ENCODE assay signal across 1 cellular context in genomic region chr12:49936895-49937294, GRCh38.
TF ChIP-seq lines count a peak whose summit lies in the region.

No MANE protein-coding gene starts in this region.

TF ChIP-seq in K562, 482 proteins besides CTCF, POLR2A, EP300 and RAD21:
- TF ChIP-seq BRD4 (IDR thresholded peaks at IDR 0.05) (no peak), ZNF76 (CRISPR knock-in tag; IDR thresholded peaks at IDR 0.05; ENCODE audit: borderline replicate concordance) (no peak), CEBPB (tag; IDR thresholded peaks at IDR 0.05) (peak; percentile 48; the same call in 1 of the 2 replicates), GTF3C2 (IDR thresholded peaks at IDR 0.05; ENCODE audit: borderline replicate concordance, extremely low read depth, insufficient read length) (no peak), ZC3H4 (CRISPR knock-in tag; IDR thresholded peaks at IDR 0.05; ENCODE audit: borderline replicate concordance) (no peak), IRF1 (CRISPR knock-in tag; IDR thresholded peaks at IDR 0.05; ENCODE audit: borderline replicate concordance) (no peak), CEBPG (CRISPR knock-in tag; IDR thresholded peaks at IDR 0.05) (no peak), CEBPG (tag; conservative IDR thresholded peaks at IDR 0.05 in 1 of 2, IDR thresholded peaks at IDR 0.05 in 1 of 2) (peak in 1 of 2 experiments; percentile 68; a peak in 3 of 4 replicates), MLLT1 (IDR thresholded peaks at IDR 0.05) (no peak), ZFX (CRISPR knock-in tag; IDR thresholded peaks at IDR 0.05) (no peak), CHCHD3 (CRISPR knock-in tag; IDR thresholded peaks at IDR 0.05) (no peak), RBM39 (optimal IDR thresholded peaks at IDR 0.05; ENCODE audit: low read depth, low read length) (no peak), CREM (IDR thresholded peaks at IDR 0.05; ENCODE audit: low read depth) (no peak), SMAD4 (CRISPR knock-in tag; conservative IDR thresholded peaks at IDR 0.05) (no peak), ZKSCAN1 (IDR thresholded peaks at IDR 0.05; ENCODE audit: low read depth, low read length) (no peak), ZNF143 (CRISPR knock-in tag; IDR thresholded peaks at IDR 0.05) (no peak)
- TF ChIP-seq, protein P1, sequence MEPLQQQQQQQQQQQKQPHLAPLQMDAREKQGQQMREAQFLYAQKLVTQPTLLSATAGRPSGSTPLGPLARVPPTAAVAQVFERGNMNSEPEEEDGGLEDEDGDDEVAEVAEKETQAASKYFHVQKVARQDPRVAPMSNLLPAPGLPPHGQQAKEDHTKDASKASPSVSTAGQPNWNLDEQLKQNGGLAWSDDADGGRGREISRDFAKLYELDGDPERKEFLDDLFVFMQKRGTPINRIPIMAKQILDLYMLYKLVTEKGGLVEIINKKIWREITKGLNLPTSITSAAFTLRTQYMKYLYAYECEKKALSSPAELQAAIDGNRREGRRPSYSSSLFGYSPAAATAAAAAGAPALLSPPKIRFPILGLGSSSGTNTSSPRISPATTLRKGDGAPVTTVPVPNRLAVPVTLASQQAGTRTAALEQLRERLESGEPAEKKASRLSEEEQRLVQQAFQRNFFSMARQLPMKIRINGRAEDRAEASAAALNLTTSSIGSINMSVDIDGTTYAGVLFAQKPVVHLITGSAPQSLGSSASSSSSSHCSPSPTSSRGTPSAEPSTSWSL (CRISPR knock-in tag; IDR thresholded peaks at IDR 0.05; ENCODE audit: borderline replicate concordance), result no peak
- TF ChIP-seq, protein P2, sequence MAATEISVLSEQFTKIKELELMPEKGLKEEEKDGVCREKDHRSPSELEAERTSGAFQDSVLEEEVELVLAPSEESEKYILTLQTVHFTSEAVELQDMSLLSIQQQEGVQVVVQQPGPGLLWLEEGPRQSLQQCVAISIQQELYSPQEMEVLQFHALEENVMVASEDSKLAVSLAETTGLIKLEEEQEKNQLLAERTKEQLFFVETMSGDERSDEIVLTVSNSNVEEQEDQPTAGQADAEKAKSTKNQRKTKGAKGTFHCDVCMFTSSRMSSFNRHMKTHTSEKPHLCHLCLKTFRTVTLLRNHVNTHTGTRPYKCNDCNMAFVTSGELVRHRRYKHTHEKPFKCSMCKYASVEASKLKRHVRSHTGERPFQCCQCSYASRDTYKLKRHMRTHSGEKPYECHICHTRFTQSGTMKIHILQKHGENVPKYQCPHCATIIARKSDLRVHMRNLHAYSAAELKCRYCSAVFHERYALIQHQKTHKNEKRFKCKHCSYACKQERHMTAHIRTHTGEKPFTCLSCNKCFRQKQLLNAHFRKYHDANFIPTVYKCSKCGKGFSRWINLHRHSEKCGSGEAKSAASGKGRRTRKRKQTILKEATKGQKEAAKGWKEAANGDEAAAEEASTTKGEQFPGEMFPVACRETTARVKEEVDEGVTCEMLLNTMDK (IDR thresholded peaks at IDR 0.05; ENCODE audit: borderline replicate concordance, insufficient read depth, low read depth, low read length, poor library complexity, severe bottlenecking), result no peak
